Comparison of ENCODE assay signal across 16 cellular contexts in genomic region chr2:54566896-54567295, GRCh38.
DNase-seq lines count a peak whose midpoint lies in the region; ATAC-seq, FAIRE-seq and TF ChIP-seq lines count a peak whose summit lies in the region.
"Had no signal": no experiment of that assay in that cellular context is flagged by ENCODE, and none has a peak within 500 bp of the region (broad histone marks: within the 10 kb centered on the region; RNA-seq: fewer than 3 reads in every experiment).

No MANE protein-coding gene starts in this region.

- in situ Hi-C loops in HepG2 (cut with HindIII; ENCODE audit: extremely low pct_ligation_motif_present, low pct_unique_long_range_greater_than_20kb) (no loop called here), GM13977 (cut with MboI; ENCODE audit: low pct_unique_long_range_greater_than_20kb, low sequenced_read_pairs, unreplicated experiment) (no loop called here)

- TF ChIP-seq EP300 in HepG2 (IDR thresholded peaks at IDR 0.05; ENCODE audit: low read depth in 2 of 2, low read length in 2 of 2) (no peak), HepG2 (CRISPR knock-in tag; IDR thresholded peaks at IDR 0.05; ENCODE audit: borderline replicate concordance) (no peak)

- no peaks in the 10 kb centered on the region for H3K9me3 Mint-ChIP-seq in activated naive CD4-positive, alpha-beta T cell treated with anti-CD3 and anti-CD28 coated beads, Interleukin-2, amount 10 ng/mL, durations not matched to agents 7 days and 5 days
- no peaks in the 10 kb centered on the region for H3K9me3 Mint-ChIP-seq in activated B cell treated with CpG ODN at 0.5 μM for 24 hours
- no peaks in the 10 kb centered on the region for H3K9me3 Mint-ChIP-seq in stimulated activated naive CD8-positive, alpha-beta T cell treated with anti-CD3 and anti-CD28 coated beads, Interleukin-15, amount 100 ng/mL, for 72 hours
- H3K9me3 Mint-ChIP-seq: HFFc6 had no signal

- TF ChIP-seq POLR2A in HepG2 (IDR thresholded peaks at IDR 0.05; ENCODE audit: insufficient read depth in 1 of 2, low read depth in 2 of 2, low read length in 2 of 2), result no peak

- H3K27ac ChIP-seq in HepG2 (ENCODE audit: extremely low read length, insufficient read depth, low read length), result peak overlapping the region; percentile 25
- H3K27ac ChIP-seq: prostate gland, tibial artery had no signal

- peak overlapping the region; percentile 71 for H3K27ac Mint-ChIP-seq in activated naive CD4-positive, alpha-beta T cell treated with anti-CD3 and anti-CD28 coated beads, Interleukin-2, amount 10 ng/mL, durations not matched to agents 7 days and 5 days
- peak overlapping the region; percentile 80 for H3K27ac Mint-ChIP-seq in activated B cell treated with CpG ODN at 0.5 μM for 24 hours
- peak overlapping the region in 1 of 2 donors; percentile 67 for H3K27ac Mint-ChIP-seq in stimulated activated naive CD8-positive, alpha-beta T cell treated with anti-CD3 and anti-CD28 coated beads, Interleukin-15, amount 100 ng/mL, for 72 hours
- H3K27ac Mint-ChIP-seq: HFFc6 had no signal

- H3K36me3 Mint-ChIP-seq in activated naive CD4-positive, alpha-beta T cell treated with anti-CD3 and anti-CD28 coated beads, Interleukin-2, amount 10 ng/mL, durations not matched to agents 7 days and 5 days, result peaks cover 38% of the 10 kb centered on the region
- peaks cover 13% of the 10 kb centered on the region for H3K36me3 Mint-ChIP-seq in activated B cell treated with CpG ODN at 0.5 μM for 24 hours (ENCODE audit: low read depth)

- POLR2A ChIA-PET in activated B cell treated with CpG ODN at 0.5 μM for 24 hours (lab: Charles Lee) (interaction anchor here (0.6 kb wide), 1 partner anchor 42 kb away, joined by 3 read pairs; no protein-coding TSS in a partner anchor), HepG2 (lab: Yijun Ruan, JAX) (interaction anchor here (1.1 kb wide), 1 partner anchor 12 kb away, joined by 3 read pairs; no protein-coding TSS in a partner anchor)

- CTCF ChIA-PET in activated naive CD4-positive, alpha-beta T cell treated with anti-CD3 and anti-CD28 coated beads, Interleukin-2, amount 10 ng/mL, durations not matched to agents 7 days and 5 days (lab: Charles Lee), result no interaction called here
- CTCF ChIA-PET in activated B cell treated with CpG ODN at 0.5 μM for 24 hours (lab: Charles Lee), result no interaction called here
- CTCF ChIA-PET in HepG2 (lab: Yijun Ruan, JAX; ENCODE audit: low intra/inter-chr PET ratio, low total read pairs), result no interaction called here

- H3K9ac ChIP-seq in HepG2 (ENCODE audit: insufficient read depth, low read depth, low read length), result no peak overlapping the region

- H3K4me3 ChIP-seq in HepG2 (replicated peaks in 1 of 3; ENCODE audit: insufficient read depth in 1 of 3, low read depth in 2 of 3, low read length in 3 of 3), result no peak overlapping the region
- H3K4me3 ChIP-seq: K562, prostate gland, tibial artery had no signal

- H2AFZ ChIP-seq in HepG2 (ENCODE audit: low read length), result no peak overlapping the region

- no peaks in the 10 kb centered on the region for H3K9me3 ChIP-seq in HepG2 (ENCODE audit: low read length)
- H3K9me3 ChIP-seq: prostate gland, tibial artery had no signal

- FAIRE-seq in HepG2 (lab: Jason Lieb, UNC), result no peak
- FAIRE-seq: GM18507, K562, keratinocyte, TTC549 had no signal

- H3K4me3 Mint-ChIP-seq in activated naive CD4-positive, alpha-beta T cell treated with anti-CD3 and anti-CD28 coated beads, Interleukin-2, amount 10 ng/mL, durations not matched to agents 7 days and 5 days, result peak overlapping the region; percentile 6
- no peak overlapping the region for H3K4me3 Mint-ChIP-seq in activated B cell treated with CpG ODN at 0.5 μM for 24 hours
- H3K4me3 Mint-ChIP-seq in stimulated activated naive CD8-positive, alpha-beta T cell treated with anti-CD3 and anti-CD28 coated beads, Interleukin-15, amount 100 ng/mL, for 72 hours, result peak overlapping the region; percentile 10 to 31
- H3K4me3 Mint-ChIP-seq: HFFc6 had no signal

- no TSS peak for BruUV-seq in HepG2 (replicated peaks; lab: Mats Ljungman, UMichigan)

- peaks cover 89% of the 10 kb centered on the region for H3K4me1 Mint-ChIP-seq in activated naive CD4-positive, alpha-beta T cell treated with anti-CD3 and anti-CD28 coated beads, Interleukin-2, amount 10 ng/mL, durations not matched to agents 7 days and 5 days
- peaks cover 93% of the 10 kb centered on the region for H3K4me1 Mint-ChIP-seq in activated B cell treated with CpG ODN at 0.5 μM for 24 hours
- peaks cover 93% of the 10 kb centered on the region for H3K4me1 Mint-ChIP-seq in stimulated activated naive CD8-positive, alpha-beta T cell treated with anti-CD3 and anti-CD28 coated beads, Interleukin-15, amount 100 ng/mL, for 72 hours

- no peak overlapping the region; the same call in 1 of the 2 replicates for H3K4me2 ChIP-seq in HepG2 (ENCODE audit: low read depth, low read length)

- no peaks in the 10 kb centered on the region for H3K27me3 ChIP-seq in HepG2 (ENCODE audit: control insufficient read depth in 1 of 2, insufficient read depth in 2 of 2, low read length in 2 of 2)
- H3K27me3 ChIP-seq: tibial artery had no signal

- peaks cover 99% of the 10 kb centered on the region for H4K20me1 ChIP-seq in HepG2 (ENCODE audit: insufficient read depth, low read length)

- DNase-seq in activated naive CD4-positive, alpha-beta T cell treated with anti-CD3 and anti-CD28 coated beads, Interleukin-2, amount 10 ng/mL, durations not matched to agents 7 days and 5 days, result no peak
- DNase-seq in activated naive CD4-positive, alpha-beta T cell treated with anti-CD3 and anti-CD28 coated beads, Interleukin-2, amount 50 U/mL, for 16 hours, result no peak
- no peak for DNase-seq in activated B cell treated with CpG ODN at 0.5 μM for 24 hours
- no peak for DNase-seq in HepG2 (ENCODE audit: low spot score)
- no peak for DNase-seq in stimulated activated naive CD8-positive, alpha-beta T cell treated with anti-CD3 and anti-CD28 coated beads, Interleukin-15, amount 100 ng/mL, for 72 hours
- no peak for DNase-seq in NCI-H226
- DNase-seq in GM13977 (ENCODE audit: low spot score), result no peak
- no peak for DNase-seq in medulla oblongata (ENCODE audit: extremely low spot score)
- DNase-seq: HFFc6, NCI-H1417 treated with DMSO at 0.1 percent for 48 hours, tibial artery had no signal

- peaks cover 98% of the 10 kb centered on the region for H3K79me2 ChIP-seq in HepG2 (ENCODE audit: insufficient read depth, low read length)

- peaks cover 2 to 32% of the 10 kb centered on the region in 2 experiments for H3K36me3 ChIP-seq in HepG2 (replicated peaks in 1 of 2; ENCODE audit: control insufficient read depth in 1 of 2, insufficient read depth in 2 of 2, low read length in 2 of 2)
- H3K36me3 ChIP-seq: prostate gland, tibial artery had no signal

- ATAC-seq in activated B cell treated with CpG ODN at 0.5 μM for 24 hours (ENCODE audit: low read depth) (no peak), HepG2 (no peak)
- ATAC-seq in stimulated activated naive CD8-positive, alpha-beta T cell treated with anti-CD3 and anti-CD28 coated beads, Interleukin-15, amount 100 ng/mL, for 72 hours, result no peak
- ATAC-seq: K562 had no signal

- peaks cover 98% of the 10 kb centered on the region for H3K4me1 ChIP-seq in HepG2 (ENCODE audit: insufficient read depth, low read length)

- 38% methylated on average over 1 of the region's 1 CpG for WGBS in HepG2 (ENCODE audit: low lambda C conversion rate)

- H3K27me3 Mint-ChIP-seq in activated naive CD4-positive, alpha-beta T cell treated with anti-CD3 and anti-CD28 coated beads, Interleukin-2, amount 10 ng/mL, durations not matched to agents 7 days and 5 days, result no peaks in the 10 kb centered on the region
- H3K27me3 Mint-ChIP-seq in activated B cell treated with CpG ODN at 0.5 μM for 24 hours, result no peaks in the 10 kb centered on the region
- H3K27me3 Mint-ChIP-seq in stimulated activated naive CD8-positive, alpha-beta T cell treated with anti-CD3 and anti-CD28 coated beads, Interleukin-15, amount 100 ng/mL, for 72 hours, result no peaks in the 10 kb centered on the region

- TF ChIP-seq CTCF in activated B cell treated with CpG ODN at 0.5 μM for 24 hours (IDR thresholded peaks at IDR 0.05) (no peak), HepG2 (CRISPR knock-in tag; IDR thresholded peaks at IDR 0.05) (no peak), GM13977 (IDR thresholded peaks at IDR 0.05; ENCODE audit: extremely low read depth, insufficient read depth, missing control alignments) (no peak)

- intact Hi-C loops in activated B cell treated with CpG ODN at 0.5 μM for 24 hours (cut with micrococcal nuclease), result no loop called here
- intact Hi-C loops in HepG2 (cut with micrococcal nuclease; ENCODE audit: unreplicated experiment), result no loop called here

- no peak for TF ChIP-seq RAD21 in HepG2 (CRISPR knock-in tag; IDR thresholded peaks at IDR 0.05)

TF ChIP-seq in HepG2, 621 proteins besides CTCF, POLR2A, EP300 and RAD21:
- TF ChIP-seq ONECUT2 (CRISPR knock-in tag; IDR thresholded peaks at IDR 0.05) (peak; percentile 38; the same call in 1 of the 2 replicates), RBM22 (optimal IDR thresholded peaks at IDR 0.05; ENCODE audit: low read length) (peak; percentile 42), GATAD1 (CRISPR knock-in tag; IDR thresholded peaks at IDR 0.05) (no peak)
